Comparison of ENCODE assay signal across 2 cellular contexts in the genomic region with DNA sequence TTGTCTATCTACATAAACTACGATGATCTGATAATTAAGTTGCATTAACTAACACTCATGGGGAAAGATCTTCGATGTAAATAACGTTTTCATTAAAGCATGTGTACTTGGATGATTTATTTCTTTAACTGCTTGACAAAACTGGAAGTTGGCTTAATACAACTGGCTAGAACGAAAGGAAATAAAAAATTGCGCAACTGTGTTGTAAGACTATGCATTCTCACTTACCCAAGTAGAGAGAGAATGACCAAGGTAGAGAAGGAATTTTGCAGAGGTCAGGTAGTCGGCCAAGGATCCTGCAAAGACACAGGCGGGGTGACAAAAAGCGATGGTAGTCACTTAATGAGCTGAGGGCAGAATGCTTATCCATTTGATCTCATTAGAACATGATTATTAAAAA.
A peak's percentile ranks its signal among the peaks of the same experiment; 100 is the strongest.
TF ChIP-seq lines count a peak whose summit lies in the region.

No MANE protein-coding gene starts in this region.

TF ChIP-seq in GM12878, 131 proteins besides CTCF, POLR2A, EP300 and RAD21 (continued from another document):
- TF ChIP-seq BCLAF1 (IDR thresholded peaks at IDR 0.05) (no peak), BMI1 (IDR thresholded peaks at IDR 0.05; ENCODE audit: borderline replicate concordance) (0 out of 2 replicates have a peak, but pooled peaks have one; percentile 16)
- TF ChIP-seq, protein P1, sequence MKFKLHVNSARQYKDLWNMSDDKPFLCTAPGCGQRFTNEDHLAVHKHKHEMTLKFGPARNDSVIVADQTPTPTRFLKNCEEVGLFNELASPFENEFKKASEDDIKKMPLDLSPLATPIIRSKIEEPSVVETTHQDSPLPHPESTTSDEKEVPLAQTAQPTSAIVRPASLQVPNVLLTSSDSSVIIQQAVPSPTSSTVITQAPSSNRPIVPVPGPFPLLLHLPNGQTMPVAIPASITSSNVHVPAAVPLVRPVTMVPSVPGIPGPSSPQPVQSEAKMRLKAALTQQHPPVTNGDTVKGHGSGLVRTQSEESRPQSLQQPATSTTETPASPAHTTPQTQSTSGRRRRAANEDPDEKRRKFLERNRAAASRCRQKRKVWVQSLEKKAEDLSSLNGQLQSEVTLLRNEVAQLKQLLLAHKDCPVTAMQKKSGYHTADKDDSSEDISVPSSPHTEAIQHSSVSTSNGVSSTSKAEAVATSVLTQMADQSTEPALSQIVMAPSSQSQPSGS (IDR thresholded peaks at IDR 0.05; ENCODE audit: low read length), result no peak

TF ChIP-seq in liver, 16 proteins besides CTCF, POLR2A, EP300 and RAD21 (continued from another document):
- TF ChIP-seq, protein P2, sequence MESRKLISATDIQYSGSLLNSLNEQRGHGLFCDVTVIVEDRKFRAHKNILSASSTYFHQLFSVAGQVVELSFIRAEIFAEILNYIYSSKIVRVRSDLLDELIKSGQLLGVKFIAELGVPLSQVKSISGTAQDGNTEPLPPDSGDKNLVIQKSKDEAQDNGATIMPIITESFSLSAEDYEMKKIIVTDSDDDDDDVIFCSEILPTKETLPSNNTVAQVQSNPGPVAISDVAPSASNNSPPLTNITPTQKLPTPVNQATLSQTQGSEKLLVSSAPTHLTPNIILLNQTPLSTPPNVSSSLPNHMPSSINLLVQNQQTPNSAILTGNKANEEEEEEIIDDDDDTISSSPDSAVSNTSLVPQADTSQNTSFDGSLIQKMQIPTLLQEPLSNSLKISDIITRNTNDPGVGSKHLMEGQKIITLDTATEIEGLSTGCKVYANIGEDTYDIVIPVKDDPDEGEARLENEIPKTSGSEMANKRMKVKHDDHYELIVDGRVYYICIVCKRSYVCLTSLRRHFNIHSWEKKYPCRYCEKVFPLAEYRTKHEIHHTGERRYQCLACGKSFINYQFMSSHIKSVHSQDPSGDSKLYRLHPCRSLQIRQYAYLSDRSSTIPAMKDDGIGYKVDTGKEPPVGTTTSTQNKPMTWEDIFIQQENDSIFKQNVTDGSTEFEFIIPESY (IDR thresholded peaks at IDR 0.05), result no peak
- peak; percentile 18 to 33 for TF ChIP-seq RXRA (IDR thresholded peaks at IDR 0.05)
